In the genomic region with DNA sequence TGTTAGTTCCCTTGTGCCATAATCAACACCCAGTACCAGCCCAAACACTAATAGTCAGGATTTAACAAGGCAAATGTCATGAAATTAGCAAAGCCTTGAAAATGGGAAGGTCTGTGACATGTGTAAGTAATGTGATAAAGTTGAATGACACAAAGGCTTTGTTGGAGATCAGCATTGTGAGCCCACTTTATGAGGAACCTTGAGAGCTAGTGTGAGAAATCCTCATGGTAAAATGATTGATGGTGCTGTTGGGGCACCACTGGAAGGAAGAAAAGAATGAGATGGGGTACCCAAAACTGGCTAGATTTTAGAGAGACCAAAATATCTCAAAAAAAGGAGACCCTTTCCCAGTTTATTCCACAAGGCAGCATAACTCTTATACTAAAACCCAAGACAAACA, we compare ENCODE assay signal across 8 cellular contexts. TPM values are rescaled to one million over a fixed set of nuclear protein-coding genes. Genes with fewer than 3 reads are reported as not detected.
DNase-seq lines count a peak whose midpoint lies in the region; ATAC-seq, FAIRE-seq and TF ChIP-seq lines count a peak whose summit lies in the region.

No MANE protein-coding gene starts in this region.

- no peaks in the 10 kb centered on the region for H3K9me3 ChIP-seq in K562 (replicated peaks; ENCODE audit: control insufficient read depth, insufficient read depth, low read depth, low read length)

- no peak for TF ChIP-seq CTCF in K562 (IDR thresholded peaks at IDR 0.05 in 2 of 3, conservative IDR thresholded peaks at IDR 0.05 in 1 of 3; ENCODE audit: insufficient read depth in 2 of 3, low read depth in 1 of 3, low read length in 3 of 3)
- TF ChIP-seq CTCF in nephron (IDR thresholded peaks at IDR 0.05; ENCODE audit: unreplicated experiment in 3 of 3) = no peak

- peaks cover 21 to 33% (median 23%) of the 10 kb centered on the region in 3 donors for H3K4me1 Mint-ChIP-seq in IgD-negative memory B cell
- H3K4me1 Mint-ChIP-seq in nephron = peaks cover 36% of the 10 kb centered on the region

- POLR2A ChIA-PET in K562 (lab: Yijun Ruan, JAX) = interaction anchor here (1.1 to 1.2 kb wide), 2 partner anchors 21 to 23 kb away, joined by 4 to 11 read pairs; a partner anchor contains a TSS

- intact Hi-C loops in K562 (cut with micrococcal nuclease) = loop anchor here (1.0 to 10.0 kb wide), 5 partner anchors 21 to 639 kb away; a partner anchor contains a TSS

- DNase-seq in CD1c-positive myeloid dendritic cell (ENCODE audit: extremely low spot score) (peak; percentile 37), K562 (ENCODE audit: extremely low read depth in 1 of 4, low spot score in 3 of 4) (peak in 1 of 4 experiments; percentile 44), NCI-H1048 (lab: John Stamatoyannopoulos, UW) (no peak), NCI-H2196 treated with DMSO at 0.1 percent for 48 hours (lab: John Stamatoyannopoulos, UW; ENCODE audit: unreplicated experiment) (no peak)

- CTCF ChIA-PET in K562 (lab: Yijun Ruan, JAX; ENCODE audit: low intra/inter-chr PET ratio) = no interaction called here

- H3K27me3 Mint-ChIP-seq in IgD-negative memory B cell (no peaks in the 10 kb centered on the region), nephron (ENCODE audit: low read depth) (no peaks in the 10 kb centered on the region)

- no peak for TF ChIP-seq RAD21 in K562 (CRISPR knock-in tag; conservative IDR thresholded peaks at IDR 0.05 in 1 of 2, IDR thresholded peaks at IDR 0.05 in 1 of 2)

- in situ Hi-C loops in K562 (cut with MboI) = no loop called here

- no peak for ATAC-seq in K562
- ATAC-seq in GM21360 (IDR thresholded peaks at IDR 0.05; ENCODE audit: unreplicated experiment) = no peak
- no peak for ATAC-seq in HG03521 (IDR thresholded peaks at IDR 0.05; ENCODE audit: unreplicated experiment)

- H4K20me1 ChIP-seq in K562 (replicated peaks; ENCODE audit: control insufficient read depth, insufficient read depth, low read length) = no peaks in the 10 kb centered on the region

- H3K4me3 ChIP-seq in K562 = peak overlapping the region; percentile 87

- no peaks in the 10 kb centered on the region for H3K36me3 ChIP-seq in K562 (ENCODE audit: control insufficient read depth, insufficient read depth, low read length)

- no peak for TF ChIP-seq EP300 in K562 (IDR thresholded peaks at IDR 0.05; ENCODE audit: low read length)

- peak overlapping the region in 1 of 2 experiments; percentile 84; a peak in 3 of 4 replicates for H3K9ac ChIP-seq in K562 (ENCODE audit: insufficient read depth in 1 of 2, low read depth in 2 of 2, low read length in 2 of 2)

- peaks cover 2% of the 10 kb centered on the region for H3K36me3 Mint-ChIP-seq in IgD-negative memory B cell
- H3K36me3 Mint-ChIP-seq in nephron (ENCODE audit: low read depth) = no peaks in the 10 kb centered on the region

- H3K9me1 ChIP-seq in K562 (ENCODE audit: control insufficient read depth, insufficient read depth, low read length) = no peaks in the 10 kb centered on the region

- H3K4me3 Mint-ChIP-seq in IgD-negative memory B cell (peak overlapping the region; percentile 83 to 97 (median 94)), nephron (peak overlapping the region; percentile 88 to 93 (median 92))

- H3K9me3 Mint-ChIP-seq in IgD-negative memory B cell (no peaks in the 10 kb centered on the region), nephron (no peaks in the 10 kb centered on the region)

- H3K4me1 ChIP-seq in K562 (replicated peaks in 1 of 2; ENCODE audit: control insufficient read depth in 2 of 2, insufficient read depth in 2 of 2, low read length in 2 of 2) = peaks cover 6 to 10% of the 10 kb centered on the region in 2 experiments; a peak in 3 of 5 replicates

- H2AFZ ChIP-seq in K562 (ENCODE audit: low read depth, low read length) = peak overlapping the region; percentile 90

- peak overlapping the region; percentile 92 for H3K4me2 ChIP-seq in K562 (ENCODE audit: insufficient read depth, low read length)

- BruUV-seq in K562 (replicated peaks; lab: Mats Ljungman, UMichigan) = no TSS peak

- peak; percentile 70 for FAIRE-seq in K562 (lab: Jason Lieb, UNC)

- TF ChIP-seq POLR2A in K562 (conservative IDR thresholded peaks at IDR 0.05) = no peak

- no peaks in the 10 kb centered on the region for H3K27me3 ChIP-seq in K562 (ENCODE audit: control insufficient read depth in 2 of 2, insufficient read depth in 2 of 2, low read length in 2 of 2)

- peak overlapping the region; percentile 89 for H3K27ac ChIP-seq in K562 (ENCODE audit: extremely low read depth, low read depth, low read length)

- H3K27ac Mint-ChIP-seq in IgD-negative memory B cell = peak overlapping the region; percentile 65 to 73 (median 68)
- peak overlapping the region; percentile 89 to 93 (median 93) for H3K27ac Mint-ChIP-seq in nephron

- peaks cover 36% of the 10 kb centered on the region for H3K79me2 ChIP-seq in K562 (ENCODE audit: control insufficient read depth, insufficient read depth, low read length)

TF ChIP-seq in K562, 482 proteins besides CTCF, POLR2A, EP300 and RAD21 (continues in another document):
- TF ChIP-seq GABPB1 (CRISPR knock-in tag; IDR thresholded peaks at IDR 0.05) = no peak
- TF ChIP-seq SMARCB1 (IDR thresholded peaks at IDR 0.05; ENCODE audit: insufficient read length, low read depth) = no peak
- no peak for TF ChIP-seq TRIM24 (IDR thresholded peaks at IDR 0.05)
- TF ChIP-seq ZC3H8 (IDR thresholded peaks at IDR 0.05) = no peak
- no peak for TF ChIP-seq ZNF324 (CRISPR knock-in tag; IDR thresholded peaks at IDR 0.05)
- no peak for TF ChIP-seq ZNF444 (CRISPR knock-in tag; IDR thresholded peaks at IDR 0.05)
- no peak for TF ChIP-seq ZSCAN29 (IDR thresholded peaks at IDR 0.05)
- TF ChIP-seq, protein P1, sequence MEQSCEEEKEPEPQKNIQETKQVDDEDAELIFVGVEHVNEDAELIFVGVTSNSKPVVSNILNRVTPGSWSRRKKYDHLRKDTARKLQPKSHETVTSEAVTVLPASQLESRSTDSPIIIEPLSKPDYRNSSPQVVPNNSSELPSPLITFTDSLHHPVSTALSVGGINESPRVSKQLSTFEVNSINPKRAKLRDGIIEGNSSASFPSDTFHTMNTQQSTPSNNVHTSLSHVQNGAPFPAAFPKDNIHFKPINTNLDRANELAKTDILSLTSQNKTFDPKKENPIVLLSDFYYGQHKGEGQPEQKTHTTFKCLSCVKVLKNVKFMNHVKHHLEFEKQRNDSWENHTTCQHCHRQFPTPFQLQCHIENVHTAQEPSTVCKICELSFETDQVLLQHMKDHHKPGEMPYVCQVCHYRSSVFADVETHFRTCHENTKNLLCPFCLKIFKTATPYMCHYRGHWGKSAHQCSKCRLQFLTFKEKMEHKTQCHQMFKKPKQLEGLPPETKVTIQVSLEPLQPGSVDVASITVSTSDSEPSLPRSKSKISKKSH (CRISPR knock-in tag; IDR thresholded peaks at IDR 0.05) = no peak
- TF ChIP-seq ZNF121 (CRISPR knock-in tag; conservative IDR thresholded peaks at IDR 0.05) = no peak
- no peak for TF ChIP-seq CHD4 (IDR thresholded peaks at IDR 0.05; ENCODE audit: insufficient read depth, insufficient replicate concordance, low read depth, low read length, poor library complexity, severe bottlenecking)
- TF ChIP-seq MEIS2 (IDR thresholded peaks at IDR 0.05; ENCODE audit: partially characterized antibody) = peak; percentile 71
- TF ChIP-seq ZZZ3 (IDR thresholded peaks at IDR 0.05) = no peak

RNA-seq across cellular contexts. Expression of a gene that starts 3.3 kb away (rescaled TPM):
- polyA plus RNA-seq in IgD-negative memory B cell (7.7 TPM), K562 (2011; rRNA removed) (17.3 and 22.2 TPM in 2 replicates), K562 (2014; fragmentation: Illumina TruSeq; extraction: Trizol) (15.4 and 16.8 TPM in 2 replicates), K562 (2014; fragmentation: Nextera tagmentation; extraction: Ambion mirVana) (1 to 10 TPM; 2.2 to 2.5 TPM), K562 (2014; rRNA removed) (11.6 and 13.7 TPM in 2 replicates)
- 32.4 and 47.9 TPM in 2 replicates for total RNA-seq in K562 (2011; cell fraction: chromatin; rRNA removed; ENCODE audit: low replicate concordance)
- total RNA-seq in K562 (2011; cell fraction: nucleolus; rRNA removed) = 13.2 and 15.8 TPM in 2 replicates
- 21.3 and 40.8 TPM in 2 replicates for total RNA-seq in K562 (2011; cell fraction: nucleoplasm; rRNA removed)
- total RNA-seq in K562 (2014; rRNA removed) (14.3 and 15.4 TPM in 2 replicates), K562 (2014; rRNA removed; fragmentation: Illumina TruSeq; extraction: Trizol) (19.4 and 22.2 TPM in 2 replicates), K562 (2015; rRNA removed; fragmentation: Illumina TruSeq; extraction: Trizol) (21.4 and 22.5 TPM in 2 replicates), K562 (2021) (15.8 and 17.7 TPM in 2 replicates)
- polyA plus RNA-seq in K562 (2011; cell fraction: cytosol; rRNA removed) = 12.6 and 13.5 TPM in 2 replicates
- polyA plus RNA-seq in K562 (2011; cell fraction: nucleus; rRNA removed) = 11.7 and 11.9 TPM in 2 replicates
- polyA plus RNA-seq in K562 (2012) = 9.6 and 9.8 TPM in 2 replicates
- polyA minus RNA-seq in K562 (2011; rRNA and poly(A)+ RNA removed) = 53.0 and 63.6 TPM in 2 replicates
- polyA minus RNA-seq in K562 (2011; cell fraction: cytosol; rRNA and poly(A)+ RNA removed) = 11.9 and 15.4 TPM in 2 replicates
- polyA minus RNA-seq in K562 (2011; cell fraction: nucleus; rRNA and poly(A)+ RNA removed) = 17.5 and 23.4 TPM in 2 replicates

RNA-seq across cellular contexts. Expression of a gene that starts 21.1 kb away (rescaled TPM):
- polyA plus RNA-seq in IgD-negative memory B cell (40.7 TPM), K562 (2011; rRNA removed) (59.4 and 77.9 TPM in 2 replicates), K562 (2014; fragmentation: Illumina TruSeq; extraction: Trizol) (82.4 and 82.7 TPM in 2 replicates), K562 (2014; fragmentation: Nextera tagmentation; extraction: Ambion mirVana) (100 to 1,000 TPM; 171 to 180 TPM), K562 (2014; rRNA removed) (57.5 and 78.4 TPM in 2 replicates)
- total RNA-seq in K562 (2011; cell fraction: chromatin; rRNA removed; ENCODE audit: low replicate concordance) = 19.1 and 28.5 TPM in 2 replicates
- 9.5 and 12.2 TPM in 2 replicates for total RNA-seq in K562 (2011; cell fraction: nucleolus; rRNA removed)
- 18.7 and 26.3 TPM in 2 replicates for total RNA-seq in K562 (2011; cell fraction: nucleoplasm; rRNA removed)
- total RNA-seq in K562 (2014; rRNA removed) (46.6 and 67.8 TPM in 2 replicates), K562 (2014; rRNA removed; fragmentation: Illumina TruSeq; extraction: Trizol) (69.9 and 76.0 TPM in 2 replicates), K562 (2015; rRNA removed; fragmentation: Illumina TruSeq; extraction: Trizol) (67.9 and 70.9 TPM in 2 replicates), K562 (2021) (44.7 and 48.6 TPM in 2 replicates)
- 36.8 and 37.1 TPM in 2 replicates for polyA plus RNA-seq in K562 (2011; cell fraction: cytosol; rRNA removed)
- polyA plus RNA-seq in K562 (2011; cell fraction: nucleus; rRNA removed) = 14.8 and 20.0 TPM in 2 replicates
- polyA plus RNA-seq in K562 (2012) = 49.8 and 86.2 TPM in 2 replicates
- polyA minus RNA-seq in K562 (2011; rRNA and poly(A)+ RNA removed) = 67.7 and 73.6 TPM in 2 replicates
- polyA minus RNA-seq in K562 (2011; cell fraction: cytosol; rRNA and poly(A)+ RNA removed) = 13.8 and 21.3 TPM in 2 replicates
- 13.3 and 22.9 TPM in 2 replicates for polyA minus RNA-seq in K562 (2011; cell fraction: nucleus; rRNA and poly(A)+ RNA removed)
